1 cellular context compared by ENCODE assay signal in the genomic region with DNA sequence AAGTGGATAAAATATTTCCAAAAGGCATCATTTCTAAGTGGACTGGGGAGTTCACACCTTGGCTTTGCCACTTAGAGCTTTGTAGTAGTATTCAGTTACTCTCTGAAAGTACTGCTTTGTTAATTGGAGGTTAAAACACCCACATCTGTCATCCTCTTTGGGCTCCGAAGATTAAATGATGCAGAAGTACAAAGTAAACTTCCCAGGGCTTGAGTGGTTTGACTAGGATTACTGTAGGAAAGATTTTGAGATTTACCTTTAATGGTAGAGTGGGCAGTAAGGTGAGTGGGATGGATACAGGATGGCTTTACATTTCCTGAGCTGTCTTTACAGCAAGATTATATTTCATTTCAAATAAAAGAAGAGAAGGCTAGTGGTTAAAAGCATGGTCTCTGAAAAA.
TF ChIP-seq lines count a peak whose summit lies in the region.

No MANE protein-coding gene starts in this region.

TF ChIP-seq in SK-N-SH treated with all-trans-retinoic acid at 6 μM for 48 hours, 23 proteins besides CTCF, POLR2A, EP300 and RAD21 (continued from another document):
- TF ChIP-seq, protein P1, sequence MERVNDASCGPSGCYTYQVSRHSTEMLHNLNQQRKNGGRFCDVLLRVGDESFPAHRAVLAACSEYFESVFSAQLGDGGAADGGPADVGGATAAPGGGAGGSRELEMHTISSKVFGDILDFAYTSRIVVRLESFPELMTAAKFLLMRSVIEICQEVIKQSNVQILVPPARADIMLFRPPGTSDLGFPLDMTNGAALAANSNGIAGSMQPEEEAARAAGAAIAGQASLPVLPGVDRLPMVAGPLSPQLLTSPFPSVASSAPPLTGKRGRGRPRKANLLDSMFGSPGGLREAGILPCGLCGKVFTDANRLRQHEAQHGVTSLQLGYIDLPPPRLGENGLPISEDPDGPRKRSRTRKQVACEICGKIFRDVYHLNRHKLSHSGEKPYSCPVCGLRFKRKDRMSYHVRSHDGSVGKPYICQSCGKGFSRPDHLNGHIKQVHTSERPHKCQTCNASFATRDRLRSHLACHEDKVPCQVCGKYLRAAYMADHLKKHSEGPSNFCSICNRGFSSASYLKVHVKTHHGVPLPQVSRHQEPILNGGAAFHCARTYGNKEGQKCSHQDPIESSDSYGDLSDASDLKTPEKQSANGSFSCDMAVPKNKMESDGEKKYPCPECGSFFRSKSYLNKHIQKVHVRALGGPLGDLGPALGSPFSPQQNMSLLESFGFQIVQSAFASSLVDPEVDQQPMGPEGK (CRISPR knock-in tag; IDR thresholded peaks at IDR 0.05; ENCODE audit: borderline replicate concordance) = no peak
- TF ChIP-seq CSDC2 (CRISPR knock-in tag; IDR thresholded peaks at IDR 0.05) (no peak), SNAI2 (CRISPR knock-in tag; IDR thresholded peaks at IDR 0.05) (no peak), RARB (CRISPR knock-in tag; IDR thresholded peaks at IDR 0.05) (no peak), ZFP3 (CRISPR knock-in tag; IDR thresholded peaks at IDR 0.05) (no peak), ZNF565 (CRISPR knock-in tag; conservative IDR thresholded peaks at IDR 0.05; ENCODE audit: low read depth) (no peak), ESRRG (CRISPR knock-in tag; IDR thresholded peaks at IDR 0.05) (no peak), OSR1 (CRISPR knock-in tag; IDR thresholded peaks at IDR 0.05) (no peak), BACH2 (CRISPR knock-in tag; IDR thresholded peaks at IDR 0.05; ENCODE audit: borderline replicate concordance) (no peak), ZNF8 (CRISPR knock-in tag; IDR thresholded peaks at IDR 0.05) (no peak), ZFP30 (CRISPR knock-in tag; IDR thresholded peaks at IDR 0.05) (no peak), TCF4 (CRISPR knock-in tag; IDR thresholded peaks at IDR 0.05; ENCODE audit: borderline replicate concordance) (no peak), PPARA (CRISPR knock-in tag; IDR thresholded peaks at IDR 0.05; ENCODE audit: borderline replicate concordance) (no peak), ZNF70 (CRISPR knock-in tag; IDR thresholded peaks at IDR 0.05) (no peak)
